7 cellular contexts compared by ENCODE assay signal in the genomic region with DNA sequence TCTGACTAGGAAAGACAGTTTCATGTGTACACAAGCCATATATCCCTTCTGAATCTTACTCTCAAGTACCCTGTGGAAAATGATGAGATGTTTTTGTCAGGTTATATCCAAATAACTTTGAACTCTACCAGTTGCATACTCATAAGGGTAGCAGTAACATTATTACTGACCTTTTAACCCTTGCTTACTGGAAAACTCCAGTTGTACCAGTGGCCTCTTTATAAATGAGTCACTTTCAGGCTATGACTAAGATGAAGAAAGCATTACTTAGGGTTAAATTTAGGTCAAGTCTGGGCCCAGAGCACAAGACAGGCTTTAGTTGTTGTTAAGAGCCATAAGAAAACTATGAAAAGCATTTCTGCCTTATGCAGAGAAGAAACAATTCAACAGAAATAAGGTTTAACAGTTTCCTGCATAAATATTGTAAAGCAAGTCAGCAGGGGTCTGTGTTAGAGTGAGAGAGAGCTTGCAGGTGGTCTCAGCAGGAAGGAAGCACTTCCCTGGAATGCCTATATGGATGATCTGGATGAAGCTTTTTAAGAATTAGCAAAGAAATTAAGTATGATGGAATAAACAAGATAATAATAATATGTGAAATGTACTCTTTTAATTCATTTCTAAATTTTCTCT.
DNase-seq lines count a peak whose midpoint lies in the region; ATAC-seq and TF ChIP-seq lines count a peak whose summit lies in the region.

No MANE protein-coding gene starts in this region.

- peak; percentile 73 for DNase-seq in HCT116 (ENCODE audit: low read depth, low spot score)
- DNase-seq in amniotic stem cell (lab: John Stamatoyannopoulos, UW): peak; percentile 32
- peak; percentile 78 for DNase-seq in smooth muscle cell of the brain vasculature (ENCODE audit: low read depth, low spot score)
- no peak for DNase-seq in DMS53 treated with DMSO at 0.1 percent for 48 hours (lab: John Stamatoyannopoulos, UW; ENCODE audit: unreplicated experiment)
- no peak for DNase-seq in NCI-H524 (lab: John Stamatoyannopoulos, UW)

- H3K79me2 ChIP-seq in HCT116 (ENCODE audit: insufficient read depth, low read length) (no peaks in the 10 kb centered on the region), Loucy (ENCODE audit: insufficient read depth, low read length) (no peaks in the 10 kb centered on the region; the same call in 1 of the 2 replicates)

- intact Hi-C loops in HCT116 (cut with micrococcal nuclease): loop anchor here (10.0 kb wide), 1 partner anchor 968 kb away; no protein-coding TSS in a partner anchor

- peak overlapping the region in 1 of 2 experiments; percentile 30; a peak in 2 of 4 replicates for H3K4me3 ChIP-seq in HCT116 (replicated peaks in 1 of 2; ENCODE audit: low read depth in 1 of 2, low read length in 2 of 2)
- H3K4me3 ChIP-seq in Loucy (ENCODE audit: low read length, poor library complexity, severe bottlenecking): peak overlapping the region; percentile 4

- H3K27ac ChIP-seq in HCT116 (ENCODE audit: low read depth, low read length): peak overlapping the region; percentile 63

- CTCF ChIA-PET in HCT116 (lab: Charles Lee): interaction anchor here (1.9 to 4.3 kb wide), 2 partner anchors 608 to 609 kb away, joined by 6 to 35 read pairs; no protein-coding TSS in a partner anchor

- no peaks in the 10 kb centered on the region for H3K9me2 ChIP-seq in HCT116 (ENCODE audit: insufficient read depth)
- no peaks in the 10 kb centered on the region for H3K9me2 ChIP-seq in Loucy (replicated peaks; ENCODE audit: low read depth, low read length)

- POLR2A ChIA-PET in HCT116 (lab: Charles Lee): no interaction called here

- H2AFZ ChIP-seq in HCT116 (ENCODE audit: low read depth, low read length, poor library complexity, severe bottlenecking): peak overlapping the region; percentile 29
- no peak overlapping the region for H2AFZ ChIP-seq in Loucy (ENCODE audit: low read length)

- TF ChIP-seq RAD21 in HCT116 (IDR thresholded peaks at IDR 0.05; ENCODE audit: low read depth): no peak

- TF ChIP-seq POLR2A in HCT116 (IDR thresholded peaks at IDR 0.05; ENCODE audit: borderline replicate concordance, extremely low read depth, insufficient read depth, insufficient read length): no peak

- H3K4me2 ChIP-seq in HCT116 (ENCODE audit: low read length) (peak overlapping the region; percentile 77), Loucy (ENCODE audit: low read depth, low read length, poor library complexity, severe bottlenecking) (peak overlapping the region; percentile 41)

- no peaks in the 10 kb centered on the region for H3K9me3 ChIP-seq in HCT116 (ENCODE audit: control insufficient read depth in 1 of 2, insufficient read depth in 1 of 2, low read depth in 1 of 2, low read length in 2 of 2)
- no peaks in the 10 kb centered on the region for H3K9me3 ChIP-seq in Loucy (ENCODE audit: insufficient read depth, low read depth, low read length)

- TF ChIP-seq CTCF in HCT116 (IDR thresholded peaks at IDR 0.05 in 2 of 3, conservative IDR thresholded peaks at IDR 0.05 in 1 of 3; ENCODE audit: borderline replicate concordance in 1 of 3, insufficient read depth in 1 of 3, low read depth in 2 of 3, low read length in 2 of 3): no peak
- no peak for TF ChIP-seq CTCF in Loucy (conservative IDR thresholded peaks at IDR 0.05; ENCODE audit: low read length)

- H4K20me1 ChIP-seq in HCT116 (ENCODE audit: insufficient read depth): no peaks in the 10 kb centered on the region
- H4K20me1 ChIP-seq in Loucy (ENCODE audit: insufficient read depth, low read length, poor library complexity, severe bottlenecking): no peaks in the 10 kb centered on the region

- BruUV-seq in HCT116 (replicated peaks; lab: Mats Ljungman, UMichigan): no TSS peak

- H3K4me1 ChIP-seq in HCT116 (ENCODE audit: control insufficient read depth in 1 of 2, insufficient read depth in 2 of 2, low read length in 2 of 2) (peaks cover 28 to 47% of the 10 kb centered on the region in 2 experiments), Loucy (ENCODE audit: insufficient read depth, low read length, poor library complexity, severe bottlenecking) (peaks cover 36% of the 10 kb centered on the region)

- H3K9ac ChIP-seq in HCT116 (ENCODE audit: low read length) (peak overlapping the region; percentile 34), Loucy (ENCODE audit: low read depth, low read length, poor library complexity, severe bottlenecking) (peak overlapping the region; percentile 46)

- RAD21 ChIA-PET in HCT116 (lab: Charles Lee; ENCODE audit: low non-redundant PET in 1 of 2, low total read pairs in 2 of 2, uncharacterized antibody in 2 of 2, unreplicated experiment in 2 of 2): no interaction called here

- no peaks in the 10 kb centered on the region for H3F3A ChIP-seq in Loucy (ENCODE audit: low read depth)

- ATAC-seq in GM18517 (IDR thresholded peaks at IDR 0.05; ENCODE audit: unreplicated experiment) (peak; percentile 99), HCT116 (peak; percentile 85)

- H3K27me3 ChIP-seq in HCT116 (ENCODE audit: insufficient read depth, low read length): no peaks in the 10 kb centered on the region
- H3K27me3 ChIP-seq in Loucy (ENCODE audit: insufficient read depth, low read length, poor library complexity, severe bottlenecking): no peaks in the 10 kb centered on the region

- H3K36me3 ChIP-seq in HCT116 (ENCODE audit: control insufficient read depth in 1 of 2, insufficient read depth in 2 of 2, low read length in 2 of 2) (no peaks in the 10 kb centered on the region), Loucy (ENCODE audit: insufficient read depth, low read length) (no peaks in the 10 kb centered on the region)

TF ChIP-seq in HCT116, 20 proteins besides CTCF, POLR2A, EP300 and RAD21 (continues in another document):
- TF ChIP-seq POLR2AphosphoS5 (IDR thresholded peaks at IDR 0.05; ENCODE audit: low read depth, low read length): peak; percentile 49; the same call in 1 of the 2 replicates
- TF ChIP-seq, protein P1, sequence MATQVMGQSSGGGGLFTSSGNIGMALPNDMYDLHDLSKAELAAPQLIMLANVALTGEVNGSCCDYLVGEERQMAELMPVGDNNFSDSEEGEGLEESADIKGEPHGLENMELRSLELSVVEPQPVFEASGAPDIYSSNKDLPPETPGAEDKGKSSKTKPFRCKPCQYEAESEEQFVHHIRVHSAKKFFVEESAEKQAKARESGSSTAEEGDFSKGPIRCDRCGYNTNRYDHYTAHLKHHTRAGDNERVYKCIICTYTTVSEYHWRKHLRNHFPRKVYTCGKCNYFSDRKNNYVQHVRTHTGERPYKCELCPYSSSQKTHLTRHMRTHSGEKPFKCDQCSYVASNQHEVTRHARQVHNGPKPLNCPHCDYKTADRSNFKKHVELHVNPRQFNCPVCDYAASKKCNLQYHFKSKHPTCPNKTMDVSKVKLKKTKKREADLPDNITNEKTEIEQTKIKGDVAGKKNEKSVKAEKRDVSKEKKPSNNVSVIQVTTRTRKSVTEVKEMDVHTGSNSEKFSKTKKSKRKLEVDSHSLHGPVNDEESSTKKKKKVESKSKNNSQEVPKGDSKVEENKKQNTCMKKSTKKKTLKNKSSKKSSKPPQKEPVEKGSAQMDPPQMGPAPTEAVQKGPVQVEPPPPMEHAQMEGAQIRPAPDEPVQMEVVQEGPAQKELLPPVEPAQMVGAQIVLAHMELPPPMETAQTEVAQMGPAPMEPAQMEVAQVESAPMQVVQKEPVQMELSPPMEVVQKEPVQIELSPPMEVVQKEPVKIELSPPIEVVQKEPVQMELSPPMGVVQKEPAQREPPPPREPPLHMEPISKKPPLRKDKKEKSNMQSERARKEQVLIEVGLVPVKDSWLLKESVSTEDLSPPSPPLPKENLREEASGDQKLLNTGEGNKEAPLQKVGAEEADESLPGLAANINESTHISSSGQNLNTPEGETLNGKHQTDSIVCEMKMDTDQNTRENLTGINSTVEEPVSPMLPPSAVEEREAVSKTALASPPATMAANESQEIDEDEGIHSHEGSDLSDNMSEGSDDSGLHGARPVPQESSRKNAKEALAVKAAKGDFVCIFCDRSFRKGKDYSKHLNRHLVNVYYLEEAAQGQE (IDR thresholded peaks at IDR 0.05; ENCODE audit: low read depth): no peak
- TF ChIP-seq FOSL1 (IDR thresholded peaks at IDR 0.05; ENCODE audit: low read depth): peak; percentile 96
- no peak for TF ChIP-seq ZNF274 (IDR thresholded peaks at IDR 0.05; ENCODE audit: low read depth, low read length)
- TF ChIP-seq, protein P2, sequence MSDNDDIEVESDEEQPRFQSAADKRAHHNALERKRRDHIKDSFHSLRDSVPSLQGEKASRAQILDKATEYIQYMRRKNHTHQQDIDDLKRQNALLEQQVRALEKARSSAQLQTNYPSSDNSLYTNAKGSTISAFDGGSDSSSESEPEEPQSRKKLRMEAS (IDR thresholded peaks at IDR 0.05): peak; percentile 41; the same call in 1 of the 2 replicates
- peak; percentile 85 for TF ChIP-seq CEBPB (IDR thresholded peaks at IDR 0.05; ENCODE audit: low read depth)
- TF ChIP-seq, protein P3, sequence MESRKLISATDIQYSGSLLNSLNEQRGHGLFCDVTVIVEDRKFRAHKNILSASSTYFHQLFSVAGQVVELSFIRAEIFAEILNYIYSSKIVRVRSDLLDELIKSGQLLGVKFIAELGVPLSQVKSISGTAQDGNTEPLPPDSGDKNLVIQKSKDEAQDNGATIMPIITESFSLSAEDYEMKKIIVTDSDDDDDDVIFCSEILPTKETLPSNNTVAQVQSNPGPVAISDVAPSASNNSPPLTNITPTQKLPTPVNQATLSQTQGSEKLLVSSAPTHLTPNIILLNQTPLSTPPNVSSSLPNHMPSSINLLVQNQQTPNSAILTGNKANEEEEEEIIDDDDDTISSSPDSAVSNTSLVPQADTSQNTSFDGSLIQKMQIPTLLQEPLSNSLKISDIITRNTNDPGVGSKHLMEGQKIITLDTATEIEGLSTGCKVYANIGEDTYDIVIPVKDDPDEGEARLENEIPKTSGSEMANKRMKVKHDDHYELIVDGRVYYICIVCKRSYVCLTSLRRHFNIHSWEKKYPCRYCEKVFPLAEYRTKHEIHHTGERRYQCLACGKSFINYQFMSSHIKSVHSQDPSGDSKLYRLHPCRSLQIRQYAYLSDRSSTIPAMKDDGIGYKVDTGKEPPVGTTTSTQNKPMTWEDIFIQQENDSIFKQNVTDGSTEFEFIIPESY (IDR thresholded peaks at IDR 0.05; ENCODE audit: extremely low read depth, insufficient replicate concordance, low read length): no peak
- TF ChIP-seq SP1 (IDR thresholded peaks at IDR 0.05; ENCODE audit: low read depth): peak; percentile 96
- no peak for TF ChIP-seq EGR1 (IDR thresholded peaks at IDR 0.05; ENCODE audit: low read depth)
- peak; percentile 55 for TF ChIP-seq TCF7L2 (IDR thresholded peaks at IDR 0.05; ENCODE audit: borderline replicate concordance, extremely low read depth, insufficient read depth, insufficient read length)
- no peak for TF ChIP-seq YY1 (IDR thresholded peaks at IDR 0.05; ENCODE audit: extremely low read depth, insufficient replicate concordance, low read depth, low read length)
- TF ChIP-seq ELF1 (IDR thresholded peaks at IDR 0.05; ENCODE audit: borderline replicate concordance, low read depth): no peak
- peak; percentile 95 for TF ChIP-seq CBX3 (IDR thresholded peaks at IDR 0.05; ENCODE audit: low read depth)
- TF ChIP-seq JUND (IDR thresholded peaks at IDR 0.05): peak; percentile 97
- peak; percentile 63; the same call in 1 of the 2 replicates for TF ChIP-seq SRF (IDR thresholded peaks at IDR 0.05; ENCODE audit: low read depth)

Comparison
In these comparisons a context has a peak if more than half of its experiments do, and no peak if none do; other contexts are left out.
1. DNase-seq: peak in HCT116 (single experiment), amniotic stem cell (single experiment) and smooth muscle cell of the brain vasculature (single experiment); none in DMS53 treated with DMSO at 0.1 percent for 48 hours (single experiment) and NCI-H524 (0 of 2).